ENCODE assay signal across 12 cellular contexts in genomic region chr17:17661834-17662233, GRCh38. TPM values are rescaled to one million over a fixed set of nuclear protein-coding genes. Genes with fewer than 3 reads are reported as not detected.
DNase-seq lines count a peak whose midpoint lies in the region; ATAC-seq and TF ChIP-seq lines count a peak whose summit lies in the region.
"Had no signal": no experiment of that assay in that cellular context is flagged by ENCODE, and none has a peak within 500 bp of the region (broad histone marks: within the 10 kb centered on the region; RNA-seq: fewer than 3 reads in every experiment).

No MANE protein-coding gene starts in this region.

- DNase-seq in NOMO-1 treated with DMSO at 0.1 percent for 48 hours (lab: John Stamatoyannopoulos, UW; ENCODE audit: unreplicated experiment) (peak; percentile 62), chondrocyte (ENCODE audit: low spot score) (no peak), osteocyte (ENCODE audit: extremely low spot score, unreplicated experiment) (no peak), Ammon's horn (ENCODE audit: low spot score) (no peak)
- no peak for DNase-seq in stimulated activated CD4-positive, alpha-beta T cell treated with anti-CD3 and anti-CD28 coated beads, Interleukin-1b, Interleukin-23, amount 100 ng/mL, for 48 hours
- DNase-seq: anterior cingulate cortex, COR-L47, heart left ventricle, substantia nigra had no signal

- H3K4me1 Mint-ChIP-seq in chondrocyte (ENCODE audit: low read depth) (peaks cover 10% of the 10 kb centered on the region), osteocyte (ENCODE audit: unreplicated experiment) (peaks cover 8% of the 10 kb centered on the region)

- H3K36me3 Mint-ChIP-seq in chondrocyte (ENCODE audit: low read depth) (peaks cover 8% of the 10 kb centered on the region), osteocyte (ENCODE audit: unreplicated experiment) (no peaks in the 10 kb centered on the region)

- H3K27me3 Mint-ChIP-seq in chondrocyte (ENCODE audit: low read depth) (no peaks in the 10 kb centered on the region), osteocyte (ENCODE audit: unreplicated experiment) (peaks cover 4% of the 10 kb centered on the region)
- H3K27me3 Mint-ChIP-seq: activated T-helper 17 cell treated with anti-CD3 and anti-CD28 coated beads, Interleukin-2, amount 50 U/mL, for 72 hours had no signal

- H3K27ac Mint-ChIP-seq in chondrocyte (ENCODE audit: unreplicated experiment) (no peak overlapping the region), osteocyte (ENCODE audit: unreplicated experiment) (no peak overlapping the region)
- H3K27ac Mint-ChIP-seq: activated T-helper 17 cell treated with anti-CD3 and anti-CD28 coated beads, Interleukin-2, amount 50 U/mL, for 72 hours had no signal

- H3K9me3 Mint-ChIP-seq in chondrocyte (ENCODE audit: low read depth) (peaks cover 22% of the 10 kb centered on the region), osteocyte (ENCODE audit: unreplicated experiment) (peaks cover 18% of the 10 kb centered on the region)

- H3K4me3 Mint-ChIP-seq in chondrocyte (ENCODE audit: unreplicated experiment) (no peak overlapping the region), osteocyte (ENCODE audit: unreplicated experiment) (no peak overlapping the region)
- H3K4me3 Mint-ChIP-seq: activated T-helper 17 cell treated with anti-CD3 and anti-CD28 coated beads, Interleukin-2, amount 50 U/mL, for 72 hours had no signal

- ATAC-seq in GM18868 (IDR thresholded peaks at IDR 0.05; ENCODE audit: unreplicated experiment) (peak; percentile 31), GM21529 (IDR thresholded peaks at IDR 0.05; ENCODE audit: unreplicated experiment) (no peak)
- ATAC-seq: activated T-helper 17 cell treated with anti-CD3 and anti-CD28 coated beads, Interleukin-2, amount 50 U/mL, for 72 hours; heart left ventricle had no signal

- TF ChIP-seq CTCF in chondrocyte (IDR thresholded peaks at IDR 0.05) = peak; percentile 48
- TF ChIP-seq CTCF in osteocyte (IDR thresholded peaks at IDR 0.05) = peak; percentile 33

RNA-seq across cellular contexts. Expression of gene RAI1, which starts 19.4 kb away (rescaled TPM):
- total RNA-seq in chondrocyte = 24.0 to 28.7 TPM (median 28.6 TPM) in 3 replicates
- 40.0 and 40.1 TPM in 2 replicates for total RNA-seq in osteocyte
